ENCODE assay signal across 1 cellular context in genomic region chr2:169108098-169108884, GRCh38.
TF ChIP-seq lines count a peak whose summit lies in the region.

No MANE protein-coding gene starts in this region.

TF ChIP-seq in GM23338, 12 proteins besides CTCF, POLR2A, EP300 and RAD21 (continued from another document):
- TF ChIP-seq REST (IDR thresholded peaks at IDR 0.05; ENCODE audit: unreplicated experiment) (no peak), JUNB (IDR thresholded peaks at IDR 0.05; ENCODE audit: unreplicated experiment) (no peak), EZH2 (IDR thresholded peaks at IDR 0.05; ENCODE audit: low read depth, unreplicated experiment) (no peak), ZNF331 (CRISPR knock-in tag; IDR thresholded peaks at IDR 0.05; ENCODE audit: low read depth) (no peak)
